34 cellular contexts compared by ENCODE assay signal in genomic region chr1:153503766-153504165, GRCh38. TPM values are rescaled to one million over a fixed set of nuclear protein-coding genes. Genes with fewer than 3 reads are reported as not detected.
"Had no signal": no experiment of that assay in that cellular context is flagged by ENCODE, and none has a peak within 500 bp of the region (broad histone marks: within the 10 kb centered on the region; RNA-seq: fewer than 3 reads in every experiment).

No MANE protein-coding gene starts in this region.

- H3K27ac ChIP-seq: ascending aorta, breast epithelium, cardiac muscle cell, colonic mucosa, dorsolateral prefrontal cortex, esophagus muscularis mucosa, foreskin keratinocyte, gastrocnemius medialis, heart left ventricle had no signal

- H3K4me1 ChIP-seq: colonic mucosa had no signal

- H3K9me3 ChIP-seq: ascending aorta, breast epithelium, colonic mucosa, esophagus muscularis mucosa, gastrocnemius medialis, heart left ventricle had no signal

- H3K27me3 ChIP-seq: ascending aorta, breast epithelium, cardiac muscle cell, colonic mucosa, esophagus muscularis mucosa, gastrocnemius medialis, heart left ventricle had no signal

- H3K36me3 ChIP-seq: ascending aorta, breast epithelium, cardiac muscle cell, colonic mucosa, esophagus muscularis mucosa, gastrocnemius medialis, heart left ventricle had no signal

- H3K4me1 Mint-ChIP-seq: activated CD4-positive, alpha-beta memory T cell treated with anti-CD3 and anti-CD28 coated beads, Interleukin-2, amount 10 ng/mL, durations not matched to agents 7 days and 5 days; activated CD4-positive, alpha-beta T cell treated with anti-CD3 and anti-CD28 coated beads for 36 hours; activated naive CD4-positive, alpha-beta T cell treated with anti-CD3 and anti-CD28 coated beads, Interleukin-2, amount 10 ng/mL, durations not matched to agents 7 days and 5 days; endodermal cell had no signal

- H3K27ac Mint-ChIP-seq: activated CD4-positive, alpha-beta memory T cell treated with anti-CD3 and anti-CD28 coated beads, Interleukin-2, amount 10 ng/mL, durations not matched to agents 7 days and 5 days; activated CD4-positive, alpha-beta T cell treated with anti-CD3 and anti-CD28 coated beads for 36 hours; activated CD4-positive, alpha-beta T cell treated with anti-CD3 and anti-CD28 coated beads, Interleukin-2, amount 10 ng/mL, durations not matched to agents 24 days and 14 days; activated naive CD4-positive, alpha-beta T cell treated with anti-CD3 and anti-CD28 coated beads, Interleukin-2, amount 10 ng/mL, durations not matched to agents 7 days and 5 days; activated naive CD4-positive, alpha-beta T cell treated with anti-CD3 and anti-CD28 coated beads, Interleukin-2, amount 50 U/mL, for 72 hours; activated naive CD8-positive, alpha-beta T cell treated with anti-CD3 and anti-CD28 coated beads, Interleukin-2, amount 10 ng/mL, durations not matched to agents 7 days and 5 days; activated T-cell treated with anti-CD3 and anti-CD28 coated beads, Interleukin-2, amount 50 U/mL, for 24 hours; activated T-cell treated with anti-CD3 and anti-CD28 coated beads, Interleukin-2, amount 50 U/mL, for 72 hours; dendritic cell treated with granulocyte-macrophage colony-stimulating factor and Interleukin-4, amounts not matched to agents 40 ng/mL and 50 ng/mL, for 4 days; endodermal cell; T-helper 17 cell; T-helper 2 cell treated with Interferon-gamma antibody and Interleukin-4, amounts not matched to agents 5 μg/mL and 100 μg/mL, for 36 hours had no signal

- H3K9me3 Mint-ChIP-seq: activated CD4-positive, alpha-beta memory T cell treated with anti-CD3 and anti-CD28 coated beads, Interleukin-2, amount 10 ng/mL, durations not matched to agents 7 days and 5 days; activated CD4-positive, alpha-beta T cell treated with anti-CD3 and anti-CD28 coated beads, Interleukin-2, amount 10 ng/mL, durations not matched to agents 24 days and 14 days; activated naive CD4-positive, alpha-beta T cell treated with anti-CD3 and anti-CD28 coated beads, Interleukin-2, amount 10 ng/mL, durations not matched to agents 7 days and 5 days; activated naive CD4-positive, alpha-beta T cell treated with anti-CD3 and anti-CD28 coated beads, Interleukin-2, amount 50 U/mL, for 72 hours; activated naive CD8-positive, alpha-beta T cell treated with anti-CD3 and anti-CD28 coated beads, Interleukin-2, amount 10 ng/mL, durations not matched to agents 7 days and 5 days; activated T-cell treated with anti-CD3 and anti-CD28 coated beads, Interleukin-2, amount 50 U/mL, for 24 hours; activated T-cell treated with anti-CD3 and anti-CD28 coated beads, Interleukin-2, amount 50 U/mL, for 72 hours; dendritic cell treated with granulocyte-macrophage colony-stimulating factor and Interleukin-4, amounts not matched to agents 40 ng/mL and 50 ng/mL, for 4 days; endodermal cell; T-helper 2 cell treated with Interferon-gamma antibody and Interleukin-4, amounts not matched to agents 5 μg/mL and 100 μg/mL, for 36 hours had no signal

- DNase-seq: activated CD4-positive, alpha-beta memory T cell treated with anti-CD3 and anti-CD28 coated beads, Interleukin-2, amount 10 ng/mL, durations not matched to agents 7 days and 5 days; activated CD4-positive, alpha-beta T cell treated with anti-CD3 and anti-CD28 coated beads for 36 hours; activated CD4-positive, alpha-beta T cell treated with anti-CD3 and anti-CD28 coated beads, Interleukin-2, amount 10 ng/mL, durations not matched to agents 24 days and 14 days; activated CD4-positive, CD25-positive, alpha-beta regulatory T cell; activated CD4-positive, CD25-positive, alpha-beta regulatory T cell treated with anti-CD3 and anti-CD28 coated beads, Interleukin-2, amount 50 U/mL, for 72 hours; activated gamma-delta T cell; activated naive CD4-positive, alpha-beta T cell; activated naive CD4-positive, alpha-beta T cell treated with anti-CD3 and anti-CD28 coated beads, Interleukin-2, amount 10 ng/mL, durations not matched to agents 7 days and 5 days; activated naive CD8-positive, alpha-beta T cell treated with anti-CD3 and anti-CD28 coated beads, Interleukin-2, amount 10 ng/mL, durations not matched to agents 7 days and 5 days; activated T-cell treated with anti-CD3 and anti-CD28 coated beads for 4 hours; activated T-cell treated with anti-CD3 and anti-CD28 coated beads, Interleukin-2, amount 50 U/mL, for 24 hours; activated T-cell treated with anti-CD3 and anti-CD28 coated beads, Interleukin-2, amount 50 U/mL, for 72 hours; central memory CD4-positive, alpha-beta T cell; cerebellar nuclear complex; colonic mucosa; dorsolateral prefrontal cortex; effector memory CD4-positive, alpha-beta T cell; endodermal cell; erythroblast; foreskin keratinocyte; gastrocnemius medialis; glutamatergic neuron; heart left ventricle; T-helper 1 cell; T-helper 17 cell; T1000 had no signal

- ATAC-seq: activated CD4-positive, alpha-beta T cell treated with anti-CD3 and anti-CD28 coated beads for 36 hours; activated T-cell treated with anti-CD3 and anti-CD28 coated beads, Interleukin-2, amount 50 U/mL, for 72 hours; foreskin keratinocyte; gastrocnemius medialis; heart left ventricle; T-helper 17 cell had no signal

- H3K4me3 Mint-ChIP-seq: activated CD4-positive, alpha-beta memory T cell treated with anti-CD3 and anti-CD28 coated beads, Interleukin-2, amount 10 ng/mL, durations not matched to agents 7 days and 5 days; activated CD4-positive, alpha-beta T cell treated with anti-CD3 and anti-CD28 coated beads for 36 hours; activated CD4-positive, alpha-beta T cell treated with anti-CD3 and anti-CD28 coated beads, Interleukin-2, amount 10 ng/mL, durations not matched to agents 24 days and 14 days; activated naive CD4-positive, alpha-beta T cell treated with anti-CD3 and anti-CD28 coated beads, Interleukin-2, amount 10 ng/mL, durations not matched to agents 7 days and 5 days; activated naive CD8-positive, alpha-beta T cell treated with anti-CD3 and anti-CD28 coated beads, Interleukin-2, amount 10 ng/mL, durations not matched to agents 7 days and 5 days; activated T-cell treated with anti-CD3 and anti-CD28 coated beads, Interleukin-2, amount 50 U/mL, for 24 hours; activated T-cell treated with anti-CD3 and anti-CD28 coated beads, Interleukin-2, amount 50 U/mL, for 72 hours; brain; dendritic cell treated with granulocyte-macrophage colony-stimulating factor and Interleukin-4, amounts not matched to agents 40 ng/mL and 50 ng/mL, for 4 days; endodermal cell; T-helper 17 cell; T-helper 2 cell treated with Interferon-gamma antibody and Interleukin-4, amounts not matched to agents 5 μg/mL and 100 μg/mL, for 36 hours had no signal

- H3K4me3 ChIP-seq: ascending aorta, breast epithelium, cardiac muscle cell, colonic mucosa, dorsolateral prefrontal cortex, esophagus muscularis mucosa, gastrocnemius medialis, heart left ventricle had no signal

- H3K36me3 Mint-ChIP-seq: activated naive CD4-positive, alpha-beta T cell treated with anti-CD3 and anti-CD28 coated beads, Interleukin-2, amount 10 ng/mL, durations not matched to agents 7 days and 5 days; activated naive CD4-positive, alpha-beta T cell treated with anti-CD3 and anti-CD28 coated beads, Interleukin-2, amount 50 U/mL, for 72 hours; activated naive CD8-positive, alpha-beta T cell treated with anti-CD3 and anti-CD28 coated beads, Interleukin-2, amount 10 ng/mL, durations not matched to agents 7 days and 5 days; brain had no signal

RNA-seq across cellular contexts. Expression of gene S100A5, which starts 37.0 kb away (rescaled TPM):
- total RNA-seq: ascending aorta, breast epithelium, cardiac muscle cell, colonic mucosa, endodermal cell, foreskin keratinocyte, gastrocnemius medialis, heart left ventricle had no signal

RNA-seq across cellular contexts. Expression of gene S100A7, which starts 43.3 kb away (rescaled TPM):
- total RNA-seq: activated CD4-positive, alpha-beta memory T cell treated with anti-CD3 and anti-CD28 coated beads, Interleukin-2, amount 10 ng/mL, durations not matched to agents 7 days and 5 days; activated CD4-positive, alpha-beta T cell treated with anti-CD3 and anti-CD28 coated beads for 36 hours; activated CD4-positive, alpha-beta T cell treated with anti-CD3 and anti-CD28 coated beads, Interleukin-2, amount 10 ng/mL, durations not matched to agents 24 days and 14 days; activated naive CD4-positive, alpha-beta T cell treated with anti-CD3 and anti-CD28 coated beads, Interleukin-2, amount 50 U/mL, for 72 hours; activated naive CD8-positive, alpha-beta T cell treated with anti-CD3 and anti-CD28 coated beads, Interleukin-2, amount 10 ng/mL, durations not matched to agents 7 days and 5 days; activated T-cell treated with anti-CD3 and anti-CD28 coated beads, Interleukin-2, amount 50 U/mL, for 72 hours; ascending aorta; breast epithelium; cardiac muscle cell; colonic mucosa; endodermal cell; esophagus muscularis mucosa; foreskin keratinocyte; gastrocnemius medialis; heart left ventricle; T-helper 17 cell had no signal

RNA-seq across cellular contexts. Expression of gene S100A3, which starts 45.3 kb away (rescaled TPM):
- total RNA-seq: activated CD4-positive, alpha-beta memory T cell treated with anti-CD3 and anti-CD28 coated beads, Interleukin-2, amount 10 ng/mL, durations not matched to agents 7 days and 5 days; activated CD4-positive, alpha-beta T cell treated with anti-CD3 and anti-CD28 coated beads for 36 hours; activated CD4-positive, alpha-beta T cell treated with anti-CD3 and anti-CD28 coated beads, Interleukin-2, amount 10 ng/mL, durations not matched to agents 24 days and 14 days; activated naive CD4-positive, alpha-beta T cell treated with anti-CD3 and anti-CD28 coated beads, Interleukin-2, amount 50 U/mL, for 72 hours; activated naive CD8-positive, alpha-beta T cell treated with anti-CD3 and anti-CD28 coated beads, Interleukin-2, amount 10 ng/mL, durations not matched to agents 7 days and 5 days; activated T-cell treated with anti-CD3 and anti-CD28 coated beads, Interleukin-2, amount 50 U/mL, for 72 hours; ascending aorta; cardiac muscle cell; endodermal cell; T-helper 17 cell had no signal
